In genomic region chr3:129967761-129968160, GRCh38 we compare ENCODE assay signal across 27 cellular contexts. TPM values are rescaled to one million over a fixed set of nuclear protein-coding genes. Genes with fewer than 3 reads are reported as not detected.
"Had no signal": no experiment of that assay in that cellular context is flagged by ENCODE, and none has a peak within 500 bp of the region (broad histone marks: within the 10 kb centered on the region; RNA-seq: fewer than 3 reads in every experiment).

No MANE protein-coding gene starts in this region.

- ATAC-seq: Panc1, PC-3, SK-N-SH treated with all-trans-retinoic acid at 6 μM for 48 hours had no signal

- H3K27ac ChIP-seq: RWPE1 had no signal

- DNase-seq: IMR-90; Karpas-422; KG1; MV-4-11; NCI-H1048; NCI-H1105; NCI-H1417; NCI-H1436 treated with DMSO at 0.1 percent for 48 hours; NCI-H1694; NCI-H187 treated with DMSO at 0.1 percent for 48 hours; NCI-H2029 treated with DMSO at 0.1 percent for 48 hours; NCI-H2171 treated with DMSO at 0.1 percent for 48 hours; NCI-H345; NCI-H524; NCI-H526 treated with DMSO at 0.1 percent for 48 hours; NCI-H748 treated with DMSO at 0.1 percent for 48 hours; NK-92 treated with Interleukin-12 subunit alpha and Interleukin-12 subunit beta, amount 100 ng/mL, for 24 hours; PC-3; SHP77; T-helper 1 cell had no signal

RNA-seq across cellular contexts. Expression of gene TRH, which starts 6.8 kb away (rescaled TPM):
- total RNA-seq: HT-29, IMR-90, NCI-H460, OCI-LY7, PC-3, SK-MEL-5 had no signal
- polyA plus RNA-seq: IMR-90 had no signal
